13 cellular contexts compared by ENCODE assay signal in the genomic region with DNA sequence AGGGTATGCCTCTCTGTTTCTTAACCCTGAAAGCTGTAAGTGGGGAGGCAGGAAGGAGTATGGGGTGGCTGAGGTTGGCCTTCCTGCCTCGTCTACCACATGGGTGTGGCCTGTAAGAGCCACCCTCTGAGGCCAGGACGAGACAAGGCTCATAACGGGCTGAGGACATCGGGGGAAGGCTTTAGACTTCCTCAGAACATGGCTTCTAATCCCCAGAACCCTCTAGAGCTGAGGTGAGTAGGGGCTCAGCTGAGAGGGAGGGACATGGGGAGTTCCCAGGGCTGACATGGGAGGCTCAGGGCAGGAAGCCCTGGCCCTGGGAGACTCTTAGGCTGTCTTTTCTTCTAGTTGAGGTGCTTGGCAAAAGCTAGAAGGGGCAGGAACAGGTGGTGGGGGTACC. TPM values are rescaled to one million over a fixed set of nuclear protein-coding genes. Genes with fewer than 3 reads are reported as not detected.
DNase-seq lines count a peak whose midpoint lies in the region; ATAC-seq lines count a peak whose summit lies in the region.
"Had no signal": no experiment of that assay in that cellular context is flagged by ENCODE, and none has a peak within 500 bp of the region (broad histone marks: within the 10 kb centered on the region; RNA-seq: fewer than 3 reads in every experiment).

No MANE protein-coding gene starts in this region.

- POLR2A ChIA-PET in T-cell (lab: Charles Lee), result no interaction called here

- peak; percentile 79 to 89 (median 84) for ATAC-seq in T-cell (replicated peaks in 1 of 4)
- ATAC-seq in activated naive CD8-positive, alpha-beta T cell treated with anti-CD3 and anti-CD28 coated beads, Interleukin-2, amount 50 U/mL, for 24 hours, result peak; percentile 55
- no peak for ATAC-seq in stimulated activated naive B cell treated with anti-CD40 and anti-IgM and Interleukin-4, amounts not matched to agents 10 μg/mL and 1 μg/mL and 100 μg/mL, for 72 hours (replicated peaks)
- no peak for ATAC-seq in GM21529 (IDR thresholded peaks at IDR 0.05; ENCODE audit: unreplicated experiment)
- ATAC-seq: body of pancreas, gastroesophageal sphincter had no signal

- H3K27me3 Mint-ChIP-seq in T-cell, result no peaks in the 10 kb centered on the region
- no peaks in the 10 kb centered on the region for H3K27me3 Mint-ChIP-seq in activated naive CD8-positive, alpha-beta T cell treated with anti-CD3 and anti-CD28 coated beads, Interleukin-2, amount 50 U/mL, for 24 hours
- H3K27me3 Mint-ChIP-seq in stimulated activated naive B cell treated with anti-CD40 and anti-IgM and Interleukin-4, amounts not matched to agents 10 μg/mL and 1 μg/mL and 100 μg/mL, for 72 hours, result no peaks in the 10 kb centered on the region

- peaks cover 10% of the 10 kb centered on the region for H3K36me3 Mint-ChIP-seq in T-cell
- H3K36me3 Mint-ChIP-seq in activated naive CD8-positive, alpha-beta T cell treated with anti-CD3 and anti-CD28 coated beads, Interleukin-2, amount 50 U/mL, for 24 hours (ENCODE audit: low read depth), result no peaks in the 10 kb centered on the region
- H3K36me3 Mint-ChIP-seq in stimulated activated naive B cell treated with anti-CD40 and anti-IgM and Interleukin-4, amounts not matched to agents 10 μg/mL and 1 μg/mL and 100 μg/mL, for 72 hours, result peaks cover 9 to 16% of the 10 kb centered on the region in 2 donors

- peak overlapping the region; percentile 65 to 78 (median 70) for H3K4me3 Mint-ChIP-seq in T-cell
- H3K4me3 Mint-ChIP-seq in activated naive CD8-positive, alpha-beta T cell treated with anti-CD3 and anti-CD28 coated beads, Interleukin-2, amount 50 U/mL, for 24 hours, result peak overlapping the region; percentile 59
- no peak overlapping the region for H3K4me3 Mint-ChIP-seq in stimulated activated naive B cell treated with anti-CD40 and anti-IgM and Interleukin-4, amounts not matched to agents 10 μg/mL and 1 μg/mL and 100 μg/mL, for 72 hours

- CTCF ChIA-PET in T-cell (lab: Charles Lee), result interaction anchor here (0.6 to 1.0 kb wide), 3 partner anchors 20 to 223 kb away, joined by 3 read pairs; no protein-coding TSS in a partner anchor

- no peaks in the 10 kb centered on the region for H3K9me3 Mint-ChIP-seq in T-cell
- no peaks in the 10 kb centered on the region for H3K9me3 Mint-ChIP-seq in activated naive CD8-positive, alpha-beta T cell treated with anti-CD3 and anti-CD28 coated beads, Interleukin-2, amount 50 U/mL, for 24 hours
- no peaks in the 10 kb centered on the region for H3K9me3 Mint-ChIP-seq in stimulated activated naive B cell treated with anti-CD40 and anti-IgM and Interleukin-4, amounts not matched to agents 10 μg/mL and 1 μg/mL and 100 μg/mL, for 72 hours

- H3K27ac Mint-ChIP-seq in T-cell, result peak overlapping the region; percentile 74 to 75
- H3K27ac Mint-ChIP-seq in activated naive CD8-positive, alpha-beta T cell treated with anti-CD3 and anti-CD28 coated beads, Interleukin-2, amount 50 U/mL, for 24 hours, result no peak overlapping the region
- H3K27ac Mint-ChIP-seq in stimulated activated naive B cell treated with anti-CD40 and anti-IgM and Interleukin-4, amounts not matched to agents 10 μg/mL and 1 μg/mL and 100 μg/mL, for 72 hours, result peak overlapping the region; percentile 65

- H3K4me1 Mint-ChIP-seq in T-cell, result peaks cover 25 to 29% (median 26%) of the 10 kb centered on the region in 3 donors
- H3K4me1 Mint-ChIP-seq in activated naive CD8-positive, alpha-beta T cell treated with anti-CD3 and anti-CD28 coated beads, Interleukin-2, amount 50 U/mL, for 24 hours, result peaks cover 11% of the 10 kb centered on the region
- H3K4me1 Mint-ChIP-seq in stimulated activated naive B cell treated with anti-CD40 and anti-IgM and Interleukin-4, amounts not matched to agents 10 μg/mL and 1 μg/mL and 100 μg/mL, for 72 hours, result peaks cover 5 to 6% of the 10 kb centered on the region in 2 donors

- DNase-seq in activated gamma-delta T cell treated with Interleukin-2 at 50 U/mL for 16 hours (peak; percentile 14), activated gamma-delta T cell (lab: John Stamatoyannopoulos, UW) (no peak), T-cell (peak in 20 of 34 experiments; percentile 6 to 31 (median 12)), islet precursor cell (no peak), KG1 (lab: John Stamatoyannopoulos, UW) (no peak)
- peak; percentile 7 for DNase-seq in activated naive CD8-positive, alpha-beta T cell treated with anti-CD3 and anti-CD28 coated beads, Interleukin-2, amount 50 U/mL, for 24 hours
- DNase-seq in stimulated activated naive B cell treated with anti-CD40 and anti-IgM and Interleukin-4, amounts not matched to agents 10 μg/mL and 1 μg/mL and 100 μg/mL, for 72 hours, result no peak
- DNase-seq: body of pancreas, HCEC 1CT, PC-9, SW 1271 had no signal

RNA-seq across cellular contexts. Expression of a gene that starts 36.7 kb away (rescaled TPM):
- not detected for total RNA-seq in T-cell
- total RNA-seq: PC-9 had no signal

Comparison
In these comparisons a context has a peak if more than half of its experiments do, and no peak if none do; other contexts are left out.
1. DNase-seq: peak in activated gamma-delta T cell treated with Interleukin-2 at 50 U/mL for 16 hours (single experiment), T-cell (20 of 34) and activated naive CD8-positive, alpha-beta T cell treated with anti-CD3 and anti-CD28 coated beads, Interleukin-2, amount 50 U/mL, for 24 hours (single experiment); none in activated gamma-delta T cell (single experiment), stimulated activated naive B cell treated with anti-CD40 and anti-IgM and Interleukin-4, amounts not matched to agents 10 μg/mL and 1 μg/mL and 100 μg/mL, for 72 hours (single experiment), islet precursor cell (single experiment) and KG1 (single experiment).
2. ATAC-seq: peak in T-cell (4 of 4) and activated naive CD8-positive, alpha-beta T cell treated with anti-CD3 and anti-CD28 coated beads, Interleukin-2, amount 50 U/mL, for 24 hours (single experiment); none in stimulated activated naive B cell treated with anti-CD40 and anti-IgM and Interleukin-4, amounts not matched to agents 10 μg/mL and 1 μg/mL and 100 μg/mL, for 72 hours (0 of 2) and GM21529 (single experiment).
3. H3K4me3 Mint-ChIP-seq: peak in T-cell (3 of 3) and activated naive CD8-positive, alpha-beta T cell treated with anti-CD3 and anti-CD28 coated beads, Interleukin-2, amount 50 U/mL, for 24 hours (single experiment); none in stimulated activated naive B cell treated with anti-CD40 and anti-IgM and Interleukin-4, amounts not matched to agents 10 μg/mL and 1 μg/mL and 100 μg/mL, for 72 hours (0 of 2).